Comparison of ENCODE assay signal across 8 cellular contexts in genomic region chr13:50990540-50991506, GRCh38.
A peak's percentile ranks its signal among the peaks of the same experiment; 100 is the strongest.
DNase-seq lines count a peak whose midpoint lies in the region; ATAC-seq and TF ChIP-seq lines count a peak whose summit lies in the region.

No MANE protein-coding gene starts in this region.

- H3K4me3 ChIP-seq in colonic mucosa = no peak overlapping the region
- H3K4me3 ChIP-seq in muscle layer of colon (ENCODE audit: low read depth in 1 of 2, low read length in 2 of 2) = peak overlapping the region; percentile 11 to 22

- ATAC-seq in HG02798 (IDR thresholded peaks at IDR 0.05; ENCODE audit: poor library complexity, unreplicated experiment) (no peak), GM18498 (IDR thresholded peaks at IDR 0.05; ENCODE audit: unreplicated experiment) (no peak)

- H3K36me3 ChIP-seq in colonic mucosa = no peaks in the 10 kb centered on the region
- H3K36me3 ChIP-seq in muscle layer of colon (ENCODE audit: insufficient read depth, low read length) = no peaks in the 10 kb centered on the region

- H3K27ac ChIP-seq in colonic mucosa = no peak overlapping the region
- no peak overlapping the region for H3K27ac ChIP-seq in muscle layer of colon (ENCODE audit: low read depth, low read length)

- TF ChIP-seq CTCF in colonic mucosa (IDR thresholded peaks at IDR 0.05) = no peak

- intact Hi-C loops in colonic mucosa (cut with DNase I) = no loop called here

- no peaks in the 10 kb centered on the region for H3K27me3 ChIP-seq in colonic mucosa
- no peaks in the 10 kb centered on the region for H3K27me3 ChIP-seq in muscle layer of colon (ENCODE audit: control insufficient read depth in 1 of 2, insufficient read depth in 2 of 2, low read length in 2 of 2)

- peak overlapping the region; percentile 12 to 35 for H3K9ac ChIP-seq in colonic mucosa (ENCODE audit: low read depth in 2 of 2, low read length in 2 of 2)
- peak overlapping the region; percentile 4 for H3K9ac ChIP-seq in muscle layer of colon (ENCODE audit: low read length)

- H3K9me3 ChIP-seq in colonic mucosa (no peaks in the 10 kb centered on the region), muscle layer of colon (ENCODE audit: low read length) (no peaks in the 10 kb centered on the region)

- H3K4me1 ChIP-seq in colonic mucosa (no peaks in the 10 kb centered on the region), muscle layer of colon (ENCODE audit: insufficient read depth, low read length) (peaks cover 37% of the 10 kb centered on the region)

- peak; percentile 89 for DNase-seq in AG20443 (ENCODE audit: low spot score)
- peak; percentile 54 for DNase-seq in NCI-H1092 (lab: John Stamatoyannopoulos, UW)
- DNase-seq in colonic mucosa = no peak
- DNase-seq in T1000 (lab: John Stamatoyannopoulos, UW) = no peak
- no peak for DNase-seq in activated CD4-positive, alpha-beta T cell treated with anti-CD3 and anti-CD28 coated beads for 48 hours

Comparison
In these comparisons a context has a peak if more than half of its experiments do, and no peak if none do; other contexts are left out.
1. DNase-seq: peak in AG20443 (single experiment) and NCI-H1092 (single experiment); none in colonic mucosa (single experiment), T1000 (single experiment) and activated CD4-positive, alpha-beta T cell treated with anti-CD3 and anti-CD28 coated beads for 48 hours (single experiment).